Comparison of ENCODE assay signal across 19 cellular contexts in genomic region chr4:99305638-99306380, GRCh38. TPM values are rescaled to one million over a fixed set of nuclear protein-coding genes. Genes with fewer than 3 reads are reported as not detected.
DNase-seq lines count a peak whose midpoint lies in the region; ATAC-seq, FAIRE-seq and TF ChIP-seq lines count a peak whose summit lies in the region.
"Had no signal": no experiment of that assay in that cellular context is flagged by ENCODE, and none has a peak within 500 bp of the region (broad histone marks: within the 10 kb centered on the region; RNA-seq: fewer than 3 reads in every experiment).

No MANE protein-coding gene starts in this region.

- in situ Hi-C loops in HepG2 (cut with HindIII; ENCODE audit: extremely low pct_ligation_motif_present, low pct_unique_long_range_greater_than_20kb), result no loop called here

- H3K9me3 ChIP-seq in liver (ENCODE audit: control insufficient read depth in 4 of 4, low read length in 3 of 4) (no peaks in the 10 kb centered on the region), HepG2 (ENCODE audit: low read length) (no peaks in the 10 kb centered on the region), sigmoid colon (no peaks in the 10 kb centered on the region)
- H3K9me3 ChIP-seq: BE2C had no signal

- no peak overlapping the region for H2AFZ ChIP-seq in HepG2 (ENCODE audit: low read length)
- H2AFZ ChIP-seq: GM23338 had no signal

- TF ChIP-seq RAD21 in liver (IDR thresholded peaks at IDR 0.05) (peak in 1 of 2 donors; percentile 4), HepG2 (CRISPR knock-in tag; IDR thresholded peaks at IDR 0.05) (no peak)

- no peak overlapping the region for H3K4me3 ChIP-seq in liver (ENCODE audit: low read depth in 1 of 3, low read length in 3 of 3)
- H3K4me3 ChIP-seq in HepG2 (replicated peaks in 1 of 3; ENCODE audit: insufficient read depth in 1 of 3, low read depth in 2 of 3, low read length in 3 of 3), result no peak overlapping the region
- no peak overlapping the region for H3K4me3 ChIP-seq in sigmoid colon
- H3K4me3 ChIP-seq: GM23338 had no signal

- intact Hi-C loops in HepG2 (cut with micrococcal nuclease; ENCODE audit: unreplicated experiment) (no loop called here), sigmoid colon (cut with DNase I) (no loop called here)

- no TSS peak for BruUV-seq in HepG2 (replicated peaks; lab: Mats Ljungman, UMichigan)

- TF ChIP-seq EP300 in HepG2 (IDR thresholded peaks at IDR 0.05; ENCODE audit: low read depth in 2 of 2, low read length in 2 of 2), result no peak
- TF ChIP-seq EP300 in HepG2 (CRISPR knock-in tag; IDR thresholded peaks at IDR 0.05; ENCODE audit: borderline replicate concordance), result no peak
- TF ChIP-seq EP300 in sigmoid colon (IDR thresholded peaks at IDR 0.05), result no peak

- H3K9ac ChIP-seq in liver (ENCODE audit: low read depth in 1 of 2, low read length in 2 of 2) (no peak overlapping the region), HepG2 (ENCODE audit: insufficient read depth, low read depth, low read length) (no peak overlapping the region)

- peaks cover 0 to 2% (median 0%) of the 10 kb centered on the region in 4 donors for H3K4me1 ChIP-seq in liver (ENCODE audit: control insufficient read depth in 4 of 4, insufficient read depth in 4 of 4, low read length in 3 of 4)
- H3K4me1 ChIP-seq in HepG2 (ENCODE audit: insufficient read depth, low read length), result peaks cover 3% of the 10 kb centered on the region; the same call in 1 of the 2 replicates
- peaks cover 0 to 10% (median 9%) of the 10 kb centered on the region in 4 donors for H3K4me1 ChIP-seq in sigmoid colon
- H3K4me1 ChIP-seq: BE2C had no signal

- CTCF ChIA-PET in HepG2 (lab: Yijun Ruan, JAX; ENCODE audit: low intra/inter-chr PET ratio, low total read pairs), result no interaction called here

- TF ChIP-seq POLR2A in HepG2 (IDR thresholded peaks at IDR 0.05; ENCODE audit: insufficient read depth in 1 of 2, low read depth in 2 of 2, low read length in 2 of 2) (no peak), sigmoid colon (IDR thresholded peaks at IDR 0.05) (no peak)

- H3K27me3 ChIP-seq in liver (ENCODE audit: control insufficient read depth in 4 of 4, insufficient read depth in 4 of 4, low read length in 3 of 4) (no peaks in the 10 kb centered on the region), HepG2 (ENCODE audit: control insufficient read depth in 1 of 2, insufficient read depth in 2 of 2, low read length in 2 of 2) (no peaks in the 10 kb centered on the region), sigmoid colon (no peaks in the 10 kb centered on the region)
- H3K27me3 ChIP-seq: BE2C had no signal

- POLR2A ChIA-PET in HepG2 (lab: Yijun Ruan, JAX), result no interaction called here

- H3K4me2 ChIP-seq in HepG2 (ENCODE audit: low read depth, low read length), result no peak overlapping the region
- H3K4me2 ChIP-seq: GM23338 had no signal

- H3K36me3 ChIP-seq in liver (ENCODE audit: control insufficient read depth in 4 of 4, insufficient read depth in 3 of 4, low read depth in 1 of 4, low read length in 3 of 4), result peaks cover 0 to 23% (median 17%) of the 10 kb centered on the region in 4 donors
- H3K36me3 ChIP-seq in HepG2 (replicated peaks in 1 of 2; ENCODE audit: control insufficient read depth in 1 of 2, insufficient read depth in 2 of 2, low read length in 2 of 2), result no peaks in the 10 kb centered on the region
- no peaks in the 10 kb centered on the region for H3K36me3 ChIP-seq in sigmoid colon
- H3K36me3 ChIP-seq: BE2C had no signal

- ATAC-seq in HepG2, result no peak
- ATAC-seq: GM23338 had no signal

- H3K27ac ChIP-seq in liver (ENCODE audit: low read depth in 1 of 2, low read length in 2 of 2), result no peak overlapping the region
- H3K27ac ChIP-seq in HepG2 (ENCODE audit: extremely low read length, insufficient read depth, low read length), result no peak overlapping the region
- H3K27ac ChIP-seq in sigmoid colon, result peak overlapping the region in 1 of 4 donors; percentile 6
- H3K27ac ChIP-seq: C4-2B had no signal

- TF ChIP-seq CTCF in liver (IDR thresholded peaks at IDR 0.05; ENCODE audit: low read depth, low read length, missing input control) (no peak), HepG2 (CRISPR knock-in tag; IDR thresholded peaks at IDR 0.05) (no peak), sigmoid colon (IDR thresholded peaks at IDR 0.05) (no peak)

- WGBS in liver, result 35% methylated on average over 11 of the region's 11 CpGs
- WGBS in HepG2 (ENCODE audit: low lambda C conversion rate), result 82% methylated on average over 11 of the region's 11 CpGs
- 92 to 96% methylated on average over 11 of the region's 11 CpGs for WGBS in sigmoid colon, 2 donors

- DNase-seq in HepG2 (ENCODE audit: low spot score), result no peak
- peak; percentile 30 for DNase-seq in fibroblast of the conjunctiva (ENCODE audit: low read depth)
- peak; percentile 77 for DNase-seq in sigmoid colon
- DNase-seq in AG08395 (ENCODE audit: low spot score), result no peak
- DNase-seq in globus pallidus (ENCODE audit: low spot score), result no peak
- DNase-seq in OCI-M2 (lab: John Stamatoyannopoulos, UW; ENCODE audit: unreplicated experiment), result no peak
- DNase-seq: BE2C; CD4-positive, alpha-beta memory T cell; DMS153; DMS79 treated with DMSO at 0.1 percent for 48 hours; EL; H7 had no signal

- FAIRE-seq in HepG2 (lab: Jason Lieb, UNC), result no peak
- FAIRE-seq: A204.1, G401.6, GM12891 had no signal

- H3K79me2 ChIP-seq in HepG2 (ENCODE audit: insufficient read depth, low read length), result no peaks in the 10 kb centered on the region

- no peaks in the 10 kb centered on the region for H4K20me1 ChIP-seq in HepG2 (ENCODE audit: insufficient read depth, low read length)

RNA-seq across cellular contexts. Expression of gene ADH1A, which starts 15.0 kb away (rescaled TPM):
- total RNA-seq in liver (100 to 1,000 TPM; 202 to 493 TPM), HepG2 (2016; rRNA removed; fragmentation: Illumina TruSeq; extraction: Trizol) (0.13 and 0.34 TPM in 2 replicates), sigmoid colon (not detected)
- polyA plus RNA-seq in liver (100 to 1,000 TPM; 123 to 554 TPM), HepG2 (2011; rRNA removed) (0.12 TPM in 1 of 2 replicates, not detected in the other), sigmoid colon (not detected)
- not detected in 2 replicates for total RNA-seq in HepG2 (2016; cell fraction: cytosol; rRNA removed; fragmentation: Illumina TruSeq; extraction: Trizol; ENCODE audit: low read depth)
- 0.13 and 0.45 TPM in 2 replicates for total RNA-seq in HepG2 (2016; cell fraction: insoluble cytoplasmic fraction; rRNA removed; fragmentation: Illumina TruSeq; extraction: Trizol)
- 0.12 TPM in 1 of 2 replicates, not detected in the other for total RNA-seq in HepG2 (2016; cell fraction: membrane; rRNA removed; fragmentation: Illumina TruSeq; extraction: Trizol)
- total RNA-seq in HepG2 (2016; cell fraction: nucleus; rRNA removed; fragmentation: Illumina TruSeq; extraction: Trizol), result 0.37 TPM in 1 of 2 replicates, not detected in the other
- not detected in 2 replicates for polyA plus RNA-seq in HepG2 (2011; cell fraction: cytosol; rRNA removed)
- polyA plus RNA-seq in HepG2 (2011; cell fraction: nucleus; rRNA removed), result not detected in 2 replicates
- 0.45 TPM in 1 of 2 replicates, not detected in the other for polyA plus RNA-seq in HepG2 (2012)
- polyA plus RNA-seq in HepG2 (2016; cell fraction: cytosol; fragmentation: Illumina TruSeq; extraction: Trizol; ENCODE audit: low read depth), result 0.09 and 0.11 TPM in 2 replicates
- polyA plus RNA-seq in HepG2 (2016; cell fraction: insoluble cytoplasmic fraction; fragmentation: Illumina TruSeq; extraction: Trizol; ENCODE audit: low read depth), result 0.26 and 0.38 TPM in 2 replicates
- polyA plus RNA-seq in HepG2 (2016; cell fraction: membrane; fragmentation: Illumina TruSeq; extraction: Trizol; ENCODE audit: low read depth), result not detected in 2 replicates
- polyA plus RNA-seq in HepG2 (2016; cell fraction: nucleus; fragmentation: Illumina TruSeq; extraction: Trizol; ENCODE audit: insufficient read depth, low read depth), result 0.31 and 0.59 TPM in 2 replicates
- not detected in 2 replicates for polyA minus RNA-seq in HepG2 (2011; rRNA and poly(A)+ RNA removed; ENCODE audit: low replicate concordance)
- polyA minus RNA-seq in HepG2 (2011; cell fraction: cytosol; rRNA and poly(A)+ RNA removed), result not detected in 2 replicates
- not detected in 2 replicates for polyA minus RNA-seq in HepG2 (2011; cell fraction: nucleus; rRNA and poly(A)+ RNA removed)
- total RNA-seq: CD4-positive, alpha-beta memory T cell; GM23338; H7; HT-29 had no signal
- polyA plus RNA-seq: CD4-positive, alpha-beta memory T cell; GM23338 had no signal

RNA-seq across cellular contexts. Expression of gene ADH1B, which starts 15.4 kb away (rescaled TPM):
- total RNA-seq in liver (1,000 to 10,000 TPM in 1 of 2 donors, 10 to 100 TPM in 1; 38.3 to 1,460 TPM), HepG2 (2016; rRNA removed; fragmentation: Illumina TruSeq; extraction: Trizol) (0.40 and 1.2 TPM in 2 replicates), sigmoid colon (100 to 1,000 TPM; 270 to 906 (median 466) TPM)
- polyA plus RNA-seq in liver (1,000 to 10,000 TPM in 1 of 2 donors, 100 to 1,000 TPM in 1; 658 to 1,163 TPM), HepG2 (2011; rRNA removed) (0.05 TPM in 1 of 2 replicates, not detected in the other), sigmoid colon (100 to 1,000 TPM in 2 of 3 donors, 10 to 100 TPM in 1; 35.4 to 548 (median 171) TPM)
- total RNA-seq in HepG2 (2016; cell fraction: cytosol; rRNA removed; fragmentation: Illumina TruSeq; extraction: Trizol; ENCODE audit: low read depth), result not detected in 2 replicates
- total RNA-seq in HepG2 (2016; cell fraction: insoluble cytoplasmic fraction; rRNA removed; fragmentation: Illumina TruSeq; extraction: Trizol), result 0.69 and 1.5 TPM in 2 replicates
- total RNA-seq in HepG2 (2016; cell fraction: membrane; rRNA removed; fragmentation: Illumina TruSeq; extraction: Trizol), result 0.31 TPM in 1 of 2 replicates, not detected in the other
- total RNA-seq in HepG2 (2016; cell fraction: nucleus; rRNA removed; fragmentation: Illumina TruSeq; extraction: Trizol), result 0.31 and 0.37 TPM in 2 replicates
- 0.03 TPM in 1 of 2 replicates, not detected in the other for polyA plus RNA-seq in HepG2 (2011; cell fraction: cytosol; rRNA removed)
- polyA plus RNA-seq in HepG2 (2011; cell fraction: nucleus; rRNA removed), result not detected in 2 replicates
- not detected in 2 replicates for polyA plus RNA-seq in HepG2 (2012)
- polyA plus RNA-seq in HepG2 (2016; cell fraction: cytosol; fragmentation: Illumina TruSeq; extraction: Trizol; ENCODE audit: low read depth), result 0.06 and 0.07 TPM in 2 replicates
- 0.38 and 0.71 TPM in 2 replicates for polyA plus RNA-seq in HepG2 (2016; cell fraction: insoluble cytoplasmic fraction; fragmentation: Illumina TruSeq; extraction: Trizol; ENCODE audit: low read depth)
- polyA plus RNA-seq in HepG2 (2016; cell fraction: membrane; fragmentation: Illumina TruSeq; extraction: Trizol; ENCODE audit: low read depth), result 0.08 TPM in 1 of 2 replicates, not detected in the other
- polyA plus RNA-seq in HepG2 (2016; cell fraction: nucleus; fragmentation: Illumina TruSeq; extraction: Trizol; ENCODE audit: insufficient read depth, low read depth), result 0.35 and 0.72 TPM in 2 replicates
- polyA minus RNA-seq in HepG2 (2011; rRNA and poly(A)+ RNA removed; ENCODE audit: low replicate concordance), result not detected in 2 replicates
- not detected in 2 replicates for polyA minus RNA-seq in HepG2 (2011; cell fraction: cytosol; rRNA and poly(A)+ RNA removed)
- polyA minus RNA-seq in HepG2 (2011; cell fraction: nucleus; rRNA and poly(A)+ RNA removed), result not detected in 2 replicates
- total RNA-seq: CD4-positive, alpha-beta memory T cell; GM23338; H7; HT-29 had no signal
- polyA plus RNA-seq: CD4-positive, alpha-beta memory T cell; GM23338 had no signal

RNA-seq across cellular contexts. Expression of gene ADH1C, which starts 46.7 kb away (rescaled TPM):
- total RNA-seq in liver (10 to 100 TPM in 1 of 2 donors, under 1 TPM in 1; 0.84 to 74.3 TPM), HepG2 (2016; rRNA removed; fragmentation: Illumina TruSeq; extraction: Trizol) (not detected in 2 replicates), sigmoid colon (10 to 100 TPM in 3 of 4 donors, 1 to 10 TPM in 1; 2.6 to 25.3 (median 15.9) TPM)
- polyA plus RNA-seq in liver (100 to 1,000 TPM in 1 of 2 donors, 10 to 100 TPM in 1; 88.3 to 374 TPM), HepG2 (2011; rRNA removed) (not detected in 2 replicates), sigmoid colon (100 to 1,000 TPM in 2 of 3 donors, 10 to 100 TPM in 1; 94.4 to 311 (median 283) TPM)
- not detected in 2 replicates for total RNA-seq in HepG2 (2016; cell fraction: cytosol; rRNA removed; fragmentation: Illumina TruSeq; extraction: Trizol; ENCODE audit: low read depth)
- total RNA-seq in HepG2 (2016; cell fraction: insoluble cytoplasmic fraction; rRNA removed; fragmentation: Illumina TruSeq; extraction: Trizol), result not detected in 2 replicates
- not detected in 2 replicates for total RNA-seq in HepG2 (2016; cell fraction: membrane; rRNA removed; fragmentation: Illumina TruSeq; extraction: Trizol)
- total RNA-seq in HepG2 (2016; cell fraction: nucleus; rRNA removed; fragmentation: Illumina TruSeq; extraction: Trizol), result not detected in 2 replicates
- not detected in 2 replicates for polyA plus RNA-seq in HepG2 (2011; cell fraction: cytosol; rRNA removed)
- polyA plus RNA-seq in HepG2 (2011; cell fraction: nucleus; rRNA removed), result 0.21 TPM in 1 of 2 replicates, not detected in the other
- 0.11 TPM in 2 replicates for polyA plus RNA-seq in HepG2 (2012)
- polyA plus RNA-seq in HepG2 (2016; cell fraction: cytosol; fragmentation: Illumina TruSeq; extraction: Trizol; ENCODE audit: low read depth), result not detected in 2 replicates
- polyA plus RNA-seq in HepG2 (2016; cell fraction: insoluble cytoplasmic fraction; fragmentation: Illumina TruSeq; extraction: Trizol; ENCODE audit: low read depth), result not detected in 2 replicates
- polyA plus RNA-seq in HepG2 (2016; cell fraction: membrane; fragmentation: Illumina TruSeq; extraction: Trizol; ENCODE audit: low read depth), result not detected in 2 replicates
- not detected in 2 replicates for polyA plus RNA-seq in HepG2 (2016; cell fraction: nucleus; fragmentation: Illumina TruSeq; extraction: Trizol; ENCODE audit: insufficient read depth, low read depth)
- polyA minus RNA-seq in HepG2 (2011; rRNA and poly(A)+ RNA removed; ENCODE audit: low replicate concordance), result not detected in 2 replicates
- not detected in 2 replicates for polyA minus RNA-seq in HepG2 (2011; cell fraction: cytosol; rRNA and poly(A)+ RNA removed)
- polyA minus RNA-seq in HepG2 (2011; cell fraction: nucleus; rRNA and poly(A)+ RNA removed), result not detected in 2 replicates
- total RNA-seq: CD4-positive, alpha-beta memory T cell; GM23338; H7 had no signal
- polyA plus RNA-seq: CD4-positive, alpha-beta memory T cell; GM23338 had no signal

Comparison
In these comparisons a context has a peak if more than half of its experiments do, and no peak if none do; other contexts are left out.
1. RNA of gene ADH1A, which starts 15.0 kb away (total RNA-seq): 202 to 493 TPM in liver; 0.12 to 0.45 TPM in HepG2 and not detected in sigmoid colon; every median in the first group is over 100 times any median in the second.
2. RNA of gene ADH1B, which starts 15.4 kb away (total RNA-seq): 38.3 to 1,460 TPM in liver and 270 to 906 TPM in sigmoid colon; 0.31 to 1.5 TPM in HepG2; every median in the first group is over 10 times any median in the second.
3. DNase-seq: peak in fibroblast of the conjunctiva (single experiment) and sigmoid colon (single experiment); none in HepG2 (single experiment), AG08395 (single experiment), globus pallidus (single experiment) and OCI-M2 (single experiment).